31 cellular contexts compared by ENCODE assay signal in the genomic region with DNA sequence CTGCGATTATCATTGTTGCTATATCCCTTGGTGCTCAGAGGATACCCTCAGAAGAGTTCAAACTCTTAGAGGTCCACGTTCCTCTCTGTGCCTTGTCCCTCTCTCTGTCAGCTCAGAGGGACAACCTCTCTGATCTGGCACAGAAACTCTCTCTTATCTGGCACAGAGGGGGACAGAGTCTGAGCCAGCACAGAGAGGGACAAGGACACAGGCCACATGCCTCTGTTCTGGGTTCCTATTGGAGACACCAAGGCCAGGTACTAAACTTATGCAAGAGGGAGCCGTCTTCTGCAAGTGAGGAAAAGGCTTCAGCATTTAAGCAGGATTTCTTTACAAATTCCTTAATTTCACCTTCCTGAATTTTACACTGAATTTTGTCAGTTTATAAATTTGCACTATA.
"Had no signal": no experiment of that assay in that cellular context is flagged by ENCODE, and none has a peak within 500 bp of the region (broad histone marks: within the 10 kb centered on the region; RNA-seq: fewer than 3 reads in every experiment).

No MANE protein-coding gene starts in this region.

- H3K36me3 Mint-ChIP-seq: activated CD8-positive, alpha-beta memory T cell treated with anti-CD3 and anti-CD28 coated beads, Interleukin-2, amount 10 ng/mL, durations not matched to agents 7 days and 5 days; activated naive CD8-positive, alpha-beta T cell treated with anti-CD3 and anti-CD28 coated beads for 36 hours had no signal

- H3K4me1 ChIP-seq: ascending aorta, SJCRH30 had no signal

- H3K27me3 Mint-ChIP-seq: activated CD4-positive, alpha-beta memory T cell treated with anti-CD3 and anti-CD28 coated beads, Interleukin-2, amount 10 ng/mL, durations not matched to agents 7 days and 5 days; activated CD8-positive, alpha-beta memory T cell treated with anti-CD3 and anti-CD28 coated beads, Interleukin-2, amount 10 ng/mL, durations not matched to agents 7 days and 5 days; activated naive CD8-positive, alpha-beta T cell treated with anti-CD3 and anti-CD28 coated beads for 36 hours had no signal

- DNase-seq: activated CD4-positive, alpha-beta memory T cell treated with anti-CD3 and anti-CD28 coated beads, Interleukin-2, amount 10 ng/mL, durations not matched to agents 7 days and 5 days; activated CD4-positive, alpha-beta T cell treated with anti-CD3 and anti-CD28 coated beads for 1 hour; activated CD4-positive, alpha-beta T cell treated with anti-CD3 and anti-CD28 coated beads for 48 hours; activated CD4-positive, CD25-positive, alpha-beta regulatory T cell; activated CD8-positive, alpha-beta memory T cell treated with anti-CD3 and anti-CD28 coated beads for 24 hours; activated CD8-positive, alpha-beta memory T cell treated with anti-CD3 and anti-CD28 coated beads, Interleukin-2, amount 10 ng/mL, durations not matched to agents 7 days and 5 days; activated CD8-positive, alpha-beta memory T cell treated with anti-CD3 and anti-CD28 coated beads, Interleukin-2, amount 50 U/mL, for 48 hours; activated effector memory CD4-positive, alpha-beta T cell treated with Interleukin-2 at 50 U/mL for 16 hours; activated naive CD4-positive, alpha-beta T cell; activated naive CD4-positive, alpha-beta T cell treated with anti-CD3 and anti-CD28 coated beads, Interleukin-2, amount 50 U/mL, for 16 hours; activated naive CD8-positive, alpha-beta T cell treated with anti-CD3 and anti-CD28 coated beads for 36 hours; activated T-cell treated with anti-CD3 and anti-CD28 coated beads, Interleukin-2, amount 50 U/mL, for 48 hours; amygdala; MM.1S; MV-4-11; NCI-H1092; NCI-H1436 treated with DMSO at 0.1 percent for 48 hours; NCI-H1694 treated with DMSO at 0.1 percent for 48 hours; NCI-H2029; NCI-H510A; NCI-H526; NCI-H774; SHP77; SJCRH30; T1000; WERI-Rb-1 had no signal

- H3K4me2 ChIP-seq: KMS-11 had no signal

- H3K9me3 Mint-ChIP-seq: activated CD4-positive, alpha-beta memory T cell treated with anti-CD3 and anti-CD28 coated beads, Interleukin-2, amount 10 ng/mL, durations not matched to agents 7 days and 5 days; activated naive CD8-positive, alpha-beta T cell treated with anti-CD3 and anti-CD28 coated beads for 36 hours had no signal

- H3K4me3 Mint-ChIP-seq: activated CD4-positive, alpha-beta memory T cell treated with anti-CD3 and anti-CD28 coated beads, Interleukin-2, amount 10 ng/mL, durations not matched to agents 7 days and 5 days; activated CD8-positive, alpha-beta memory T cell treated with anti-CD3 and anti-CD28 coated beads, Interleukin-2, amount 10 ng/mL, durations not matched to agents 7 days and 5 days; activated naive CD8-positive, alpha-beta T cell treated with anti-CD3 and anti-CD28 coated beads for 36 hours had no signal

- H3K27me3 ChIP-seq: ascending aorta, SJCRH30 had no signal

- H3K27ac Mint-ChIP-seq: activated CD4-positive, alpha-beta memory T cell treated with anti-CD3 and anti-CD28 coated beads, Interleukin-2, amount 10 ng/mL, durations not matched to agents 7 days and 5 days; activated CD8-positive, alpha-beta memory T cell treated with anti-CD3 and anti-CD28 coated beads, Interleukin-2, amount 10 ng/mL, durations not matched to agents 7 days and 5 days; activated naive CD8-positive, alpha-beta T cell treated with anti-CD3 and anti-CD28 coated beads for 36 hours had no signal

- H3K36me3 ChIP-seq: ascending aorta, SJCRH30, WERI-Rb-1 had no signal

- FAIRE-seq: bronchial epithelial cell had no signal

- ATAC-seq: activated CD8-positive, alpha-beta memory T cell treated with anti-CD3 and anti-CD28 coated beads, Interleukin-2, amount 10 ng/mL, durations not matched to agents 7 days and 5 days; Panc1 had no signal

- H3K9ac ChIP-seq: KMS-11 had no signal

- H3K9me3 ChIP-seq: ascending aorta, SJCRH30 had no signal

- H3K4me1 Mint-ChIP-seq: activated CD4-positive, alpha-beta memory T cell treated with anti-CD3 and anti-CD28 coated beads, Interleukin-2, amount 10 ng/mL, durations not matched to agents 7 days and 5 days; activated CD8-positive, alpha-beta memory T cell treated with anti-CD3 and anti-CD28 coated beads, Interleukin-2, amount 10 ng/mL, durations not matched to agents 7 days and 5 days; activated naive CD8-positive, alpha-beta T cell treated with anti-CD3 and anti-CD28 coated beads for 36 hours had no signal

- H3K27ac ChIP-seq: ascending aorta, KMS-11, SJCRH30, SK-N-MC, WERI-Rb-1 had no signal

- H3K4me3 ChIP-seq: ascending aorta, SJCRH30, SK-N-MC had no signal
